In genomic region chr2:201257941-201258665, GRCh38 we compare ENCODE assay signal across 8 cellular contexts. TPM values are rescaled to one million over a fixed set of nuclear protein-coding genes. Genes with fewer than 3 reads are reported as not detected.
DNase-seq lines count a peak whose midpoint lies in the region; ATAC-seq, FAIRE-seq and TF ChIP-seq lines count a peak whose summit lies in the region.

No MANE protein-coding gene starts in this region.

- no peaks in the 10 kb centered on the region for H3K9me3 ChIP-seq in right atrium auricular region
- H3K9me3 ChIP-seq in sigmoid colon = no peaks in the 10 kb centered on the region

- H3K27me3 ChIP-seq in right atrium auricular region (no peaks in the 10 kb centered on the region), sigmoid colon (no peaks in the 10 kb centered on the region)

- ATAC-seq in GM21390 (IDR thresholded peaks at IDR 0.05; ENCODE audit: unreplicated experiment) = peak; percentile 67
- ATAC-seq in activated naive CD8-positive, alpha-beta T cell treated with anti-CD3 and anti-CD28 coated beads, Interleukin-2, amount 50 U/mL, for 24 hours = peak; percentile 58

- TF ChIP-seq POLR2A in sigmoid colon (IDR thresholded peaks at IDR 0.05) = no peak

- intact Hi-C loops in sigmoid colon (cut with DNase I) = loop anchor here (2.0 kb wide), 1 partner anchor 189 kb away; no protein-coding TSS in a partner anchor

- DNase-seq in COR-L47 (lab: John Stamatoyannopoulos, UW) = peak; percentile 7
- DNase-seq in HTR-8/SVneo (ENCODE audit: insufficient read length, low spot score) = peak; percentile 75
- peak; percentile 88 for DNase-seq in SW480 (ENCODE audit: low spot score)
- DNase-seq in activated naive CD8-positive, alpha-beta T cell treated with anti-CD3 and anti-CD28 coated beads, Interleukin-2, amount 50 U/mL, for 24 hours = peak; percentile 87
- peak; percentile 72 for DNase-seq in right atrium auricular region (ENCODE audit: low spot score)
- peak; percentile 79 for DNase-seq in sigmoid colon
- DNase-seq in NCI-H1105 (lab: John Stamatoyannopoulos, UW) = no peak

- no peak for TF ChIP-seq EP300 in sigmoid colon (IDR thresholded peaks at IDR 0.05)

- peaks cover 86% of the 10 kb centered on the region for H3K4me1 Mint-ChIP-seq in activated naive CD8-positive, alpha-beta T cell treated with anti-CD3 and anti-CD28 coated beads, Interleukin-2, amount 50 U/mL, for 24 hours

- H3K4me1 ChIP-seq in right atrium auricular region (peaks cover 0 to 17% of the 10 kb centered on the region in 2 donors), sigmoid colon (peaks cover 0 to 21% (median 11%) of the 10 kb centered on the region in 4 donors)

- TF ChIP-seq CTCF in right atrium auricular region (IDR thresholded peaks at IDR 0.05) (no peak), sigmoid colon (IDR thresholded peaks at IDR 0.05) (no peak)

- 0% methylated on average over 11 of the region's 11 CpGs for WGBS in sigmoid colon, 2 donors

- H3K27ac ChIP-seq in right atrium auricular region (peak overlapping the region; percentile 83 to 84), sigmoid colon (peak overlapping the region; percentile 83 to 87 (median 85))

- peak overlapping the region; percentile 95 for H3K27ac Mint-ChIP-seq in activated naive CD8-positive, alpha-beta T cell treated with anti-CD3 and anti-CD28 coated beads, Interleukin-2, amount 50 U/mL, for 24 hours

- peak overlapping the region; percentile 51 to 62 for H3K4me3 ChIP-seq in right atrium auricular region
- H3K4me3 ChIP-seq in sigmoid colon = peak overlapping the region; percentile 50 to 73 (median 68)

- H3K27me3 Mint-ChIP-seq in activated naive CD8-positive, alpha-beta T cell treated with anti-CD3 and anti-CD28 coated beads, Interleukin-2, amount 50 U/mL, for 24 hours = no peaks in the 10 kb centered on the region

- peaks cover 18% of the 10 kb centered on the region for H3K36me3 Mint-ChIP-seq in activated naive CD8-positive, alpha-beta T cell treated with anti-CD3 and anti-CD28 coated beads, Interleukin-2, amount 50 U/mL, for 24 hours (ENCODE audit: low read depth)

- H3K4me3 Mint-ChIP-seq in activated naive CD8-positive, alpha-beta T cell treated with anti-CD3 and anti-CD28 coated beads, Interleukin-2, amount 50 U/mL, for 24 hours = peak overlapping the region; percentile 80

- H3K9me3 Mint-ChIP-seq in activated naive CD8-positive, alpha-beta T cell treated with anti-CD3 and anti-CD28 coated beads, Interleukin-2, amount 50 U/mL, for 24 hours = no peaks in the 10 kb centered on the region

- FAIRE-seq in HTR-8/SVneo (lab: Jason Lieb, UNC) = no peak

- H3K36me3 ChIP-seq in right atrium auricular region = no peaks in the 10 kb centered on the region
- no peaks in the 10 kb centered on the region for H3K36me3 ChIP-seq in sigmoid colon

RNA-seq across cellular contexts. Expression of gene CASP8, which starts 2.2 kb away (rescaled TPM):
- 1 to 10 TPM; 3.5 to 5.1 TPM for total RNA-seq in right atrium auricular region
- total RNA-seq in sigmoid colon = 10 to 100 TPM in 1 of 4 donors, 1 to 10 TPM in 3; 4.9 to 13.0 (median 8.4) TPM
- 10 to 100 TPM; 15.6 to 28.7 (median 18.7) TPM for polyA plus RNA-seq in sigmoid colon
